1 cellular context compared by ENCODE assay signal in the genomic region with DNA sequence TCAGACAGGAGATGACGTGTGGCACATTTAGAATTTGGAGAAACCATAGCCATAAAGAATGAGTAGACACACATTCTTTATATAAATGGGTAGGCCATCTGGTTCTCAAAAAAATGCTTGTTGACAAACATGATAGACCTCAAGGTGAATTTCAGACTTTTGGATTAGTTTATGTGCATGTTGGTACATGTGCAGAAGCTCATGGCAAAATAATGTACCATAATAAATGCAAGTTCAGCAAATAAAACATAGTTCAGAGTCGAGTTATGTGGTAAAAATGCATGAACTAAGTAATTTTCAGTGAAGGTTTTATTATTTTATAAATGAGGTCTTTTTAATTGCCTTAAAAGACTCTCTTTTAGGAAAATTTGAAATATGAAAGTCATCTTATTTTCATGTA.
TF ChIP-seq lines count a peak whose summit lies in the region.

No MANE protein-coding gene starts in this region.

TF ChIP-seq in GM12891, 5 proteins besides CTCF, POLR2A, EP300 and RAD21 (continued from another document):
- no peak for TF ChIP-seq POLR2AphosphoS5 (IDR thresholded peaks at IDR 0.05; ENCODE audit: low read depth, low read length)
- no peak for TF ChIP-seq PAX5 (IDR thresholded peaks at IDR 0.05; ENCODE audit: insufficient read depth, low read length, severe bottlenecking)
